ENCODE assay signal across 18 cellular contexts in genomic region chr12:68910128-68910527, GRCh38.
"Had no signal": no experiment of that assay in that cellular context is flagged by ENCODE, and none has a peak within 500 bp of the region (broad histone marks: within the 10 kb centered on the region; RNA-seq: fewer than 3 reads in every experiment).

No MANE protein-coding gene starts in this region.

- H3K27ac ChIP-seq: dorsolateral prefrontal cortex, transverse colon, vagina, VCaP had no signal

- H3K36me3 Mint-ChIP-seq: natural killer cell treated with Interleukin-12 subunit alpha and Interleukin-12 subunit beta and Interleukin-15 and Interleukin-18, amount 100 ng/mL, for 72 hours had no signal

- H3K27me3 ChIP-seq: dorsolateral prefrontal cortex, transverse colon, vagina had no signal

- H3K4me1 ChIP-seq: transverse colon had no signal

- H3K4me3 ChIP-seq: dorsolateral prefrontal cortex, transverse colon, vagina had no signal

- H3K4me3 Mint-ChIP-seq: activated CD8-positive, alpha-beta T cell treated with anti-CD3 and anti-CD28 coated beads, Interleukin-2, amount 10 ng/mL, durations not matched to agents 7 days and 5 days; activated naive CD8-positive, alpha-beta T cell treated with anti-CD3 and anti-CD28 coated beads for 36 hours; endodermal cell; natural killer cell treated with Interleukin-12 subunit alpha and Interleukin-12 subunit beta and Interleukin-15 and Interleukin-18, amount 100 ng/mL, for 72 hours had no signal

- H3K36me3 ChIP-seq: transverse colon, vagina had no signal

- DNase-seq: activated CD4-positive, alpha-beta T cell treated with anti-CD3 and anti-CD28 coated beads for 48 hours; activated CD8-positive, alpha-beta memory T cell treated with anti-CD3 and anti-CD28 coated beads, Interleukin-2, amount 50 U/mL, for 4 hours; activated CD8-positive, alpha-beta T cell treated with anti-CD3 and anti-CD28 coated beads, Interleukin-2, amount 10 ng/mL, durations not matched to agents 7 days and 5 days; activated naive CD8-positive, alpha-beta T cell treated with anti-CD3 and anti-CD28 coated beads for 36 hours; anterior cingulate cortex; dorsolateral prefrontal cortex; endodermal cell; erythroblast; kidney glomerular epithelial cell; left ventricle myocardium superior; stimulated activated CD4-positive, alpha-beta T cell treated with anti-CD3 and anti-CD28 coated beads, Interleukin-15, amount 100 ng/mL, for 24 hours; stimulated activated CD4-positive, alpha-beta T cell treated with anti-CD3 and anti-CD28 coated beads, Interleukin-4, amount 100 ng/mL, for 1 hour; stimulated activated naive CD4-positive, alpha-beta T cell; substantia nigra; transverse colon had no signal

- H3K27ac Mint-ChIP-seq: activated CD8-positive, alpha-beta T cell treated with anti-CD3 and anti-CD28 coated beads, Interleukin-2, amount 10 ng/mL, durations not matched to agents 7 days and 5 days; activated naive CD8-positive, alpha-beta T cell treated with anti-CD3 and anti-CD28 coated beads for 36 hours; endodermal cell; natural killer cell treated with Interleukin-12 subunit alpha and Interleukin-12 subunit beta and Interleukin-15 and Interleukin-18, amount 100 ng/mL, for 72 hours had no signal

- H3K9me3 Mint-ChIP-seq: activated naive CD8-positive, alpha-beta T cell treated with anti-CD3 and anti-CD28 coated beads for 36 hours; endodermal cell; natural killer cell treated with Interleukin-12 subunit alpha and Interleukin-12 subunit beta and Interleukin-15 and Interleukin-18, amount 100 ng/mL, for 72 hours had no signal

- ATAC-seq: activated CD8-positive, alpha-beta T cell treated with anti-CD3 and anti-CD28 coated beads, Interleukin-2, amount 10 ng/mL, durations not matched to agents 7 days and 5 days; left ventricle myocardium superior; natural killer cell treated with Interleukin-12 subunit alpha and Interleukin-12 subunit beta and Interleukin-15 and Interleukin-18, amount 100 ng/mL, for 72 hours had no signal

- H3K9me3 ChIP-seq: transverse colon, vagina had no signal

- H3K4me1 Mint-ChIP-seq: endodermal cell had no signal
